8 cellular contexts compared by ENCODE assay signal in the genomic region with DNA sequence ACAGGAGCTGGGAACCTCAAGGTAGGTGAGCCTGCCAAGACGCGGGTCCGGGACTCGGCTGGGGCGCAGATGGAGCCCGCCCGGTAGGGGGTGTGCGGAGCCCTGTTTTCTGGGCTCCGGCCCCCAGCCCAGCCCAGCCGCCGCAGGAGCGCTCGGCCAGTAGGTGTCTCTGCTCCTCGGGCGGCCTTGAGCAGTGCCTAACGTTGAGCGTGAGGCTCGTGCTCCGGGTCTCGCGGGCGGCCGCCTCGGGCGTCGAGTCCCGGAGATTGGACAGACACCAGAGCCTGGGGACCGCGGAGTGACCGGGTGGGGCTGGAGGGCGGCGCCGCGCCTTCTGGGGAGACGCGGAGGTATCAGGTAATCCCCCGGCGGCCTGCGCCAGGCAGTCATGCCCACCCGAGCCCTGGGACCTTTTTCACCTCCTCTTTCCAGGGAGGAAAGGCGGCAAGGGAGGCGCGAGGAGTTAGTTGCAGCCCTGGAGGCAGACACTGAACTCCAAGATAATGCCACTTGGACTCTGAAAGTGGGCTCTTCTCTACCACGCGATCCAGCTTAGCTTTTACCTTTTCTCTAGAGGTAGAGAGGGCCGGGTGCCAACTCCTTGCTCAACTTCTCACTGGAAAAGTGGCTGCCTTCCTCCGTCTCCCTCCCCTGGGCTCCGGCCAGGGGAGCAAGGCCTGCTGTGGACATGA. TPM values are rescaled to one million over a fixed set of nuclear protein-coding genes. Genes with fewer than 3 reads are reported as not detected.
DNase-seq lines count a peak whose midpoint lies in the region; ATAC-seq and TF ChIP-seq lines count a peak whose summit lies in the region.

No MANE protein-coding gene starts in this region.

- H3K27ac ChIP-seq in prostate gland: no peak overlapping the region

- CTCF ChIA-PET in activated naive CD4-positive, alpha-beta T cell treated with anti-CD3 and anti-CD28 coated beads, Interleukin-2, amount 10 ng/mL, durations not matched to agents 7 days and 5 days (lab: Charles Lee): interaction anchor here (0.6 to 6.6 kb wide), 4 partner anchors 70 to 745 kb away, joined by 3 to 95 read pairs (median 4); a partner anchor contains a TSS

- 6% methylated on average over 34 of the region's 48 CpGs for WGBS in prostate gland

- DNase-seq in SKM-1 treated with dmso at 0.1 percent for 144 hours (lab: John Stamatoyannopoulos, UW; ENCODE audit: unreplicated experiment): peak; percentile 36
- DNase-seq in SKM-1 (lab: John Stamatoyannopoulos, UW; ENCODE audit: unreplicated experiment): no peak
- peak; percentile 46 to 88 for DNase-seq in NCI-H526 (lab: John Stamatoyannopoulos, UW)
- peak; percentile 69 for DNase-seq in activated naive CD4-positive, alpha-beta T cell treated with anti-CD3 and anti-CD28 coated beads, Interleukin-2, amount 10 ng/mL, durations not matched to agents 7 days and 5 days
- peak; percentile 67 for DNase-seq in left cardiac atrium
- peak; percentile 27 for DNase-seq in prostate gland (ENCODE audit: low spot score)
- DNase-seq in NCI-H2081 treated with DMSO at 0.1 percent for 48 hours (lab: John Stamatoyannopoulos, UW): no peak

- H3K4me1 ChIP-seq in prostate gland (replicated peaks): no peaks in the 10 kb centered on the region

- peak; percentile 91 for ATAC-seq in HG02870 (IDR thresholded peaks at IDR 0.05; ENCODE audit: unreplicated experiment)
- ATAC-seq in left cardiac atrium: peak; percentile 92 to 98

- H3K9me3 Mint-ChIP-seq in activated naive CD4-positive, alpha-beta T cell treated with anti-CD3 and anti-CD28 coated beads, Interleukin-2, amount 10 ng/mL, durations not matched to agents 7 days and 5 days: no peaks in the 10 kb centered on the region

- H3K27me3 Mint-ChIP-seq in activated naive CD4-positive, alpha-beta T cell treated with anti-CD3 and anti-CD28 coated beads, Interleukin-2, amount 10 ng/mL, durations not matched to agents 7 days and 5 days: peaks cover 11% of the 10 kb centered on the region

- peak overlapping the region; percentile 24 for H3K4me3 ChIP-seq in prostate gland

- no peaks in the 10 kb centered on the region for H3K36me3 ChIP-seq in prostate gland

- no peaks in the 10 kb centered on the region for H3K9me3 ChIP-seq in prostate gland

- H3K27me3 ChIP-seq in prostate gland (replicated peaks; ENCODE audit: insufficient read depth): no peaks in the 10 kb centered on the region

- intact Hi-C loops in left cardiac atrium (cut with DNase I): no loop called here
- intact Hi-C loops in prostate gland (cut with DNase I): no loop called here

- H3K4me1 Mint-ChIP-seq in activated naive CD4-positive, alpha-beta T cell treated with anti-CD3 and anti-CD28 coated beads, Interleukin-2, amount 10 ng/mL, durations not matched to agents 7 days and 5 days: no peaks in the 10 kb centered on the region

- no peak for TF ChIP-seq POLR2A in prostate gland (IDR thresholded peaks at IDR 0.05)

- no peak overlapping the region for H3K27ac Mint-ChIP-seq in activated naive CD4-positive, alpha-beta T cell treated with anti-CD3 and anti-CD28 coated beads, Interleukin-2, amount 10 ng/mL, durations not matched to agents 7 days and 5 days

- peak in 3 of 4 experiments; percentile 24 to 56 (median 44) for TF ChIP-seq CTCF in prostate gland (IDR thresholded peaks at IDR 0.05)

- no peak overlapping the region for H3K4me3 Mint-ChIP-seq in activated naive CD4-positive, alpha-beta T cell treated with anti-CD3 and anti-CD28 coated beads, Interleukin-2, amount 10 ng/mL, durations not matched to agents 7 days and 5 days

- H3K36me3 Mint-ChIP-seq in activated naive CD4-positive, alpha-beta T cell treated with anti-CD3 and anti-CD28 coated beads, Interleukin-2, amount 10 ng/mL, durations not matched to agents 7 days and 5 days: no peaks in the 10 kb centered on the region

RNA-seq across cellular contexts. Expression of a gene that starts 14.5 kb away (rescaled TPM):
- total RNA-seq in left cardiac atrium (under 1 TPM; 0.24 to 0.42 TPM), prostate gland (not detected)

RNA-seq across cellular contexts. Expression of a gene that starts 36.4 kb away (rescaled TPM):
- total RNA-seq in left cardiac atrium (under 1 TPM; 0.47 TPM), prostate gland (under 1 TPM in 1 of 2 donors, not detected in 1; 0.68 TPM)

Comparison
In these comparisons a context has a peak if more than half of its experiments do, and no peak if none do; other contexts are left out.
1. DNase-seq: peak in SKM-1 treated with dmso at 0.1 percent for 144 hours (single experiment), NCI-H526 (2 of 2), activated naive CD4-positive, alpha-beta T cell treated with anti-CD3 and anti-CD28 coated beads, Interleukin-2, amount 10 ng/mL, durations not matched to agents 7 days and 5 days (single experiment), left cardiac atrium (single experiment) and prostate gland (single experiment); none in SKM-1 (single experiment) and NCI-H2081 treated with DMSO at 0.1 percent for 48 hours (single experiment).